In genomic region chr18:68438536-68438935, GRCh38 we compare ENCODE assay signal across 1 cellular context.
TF ChIP-seq lines count a peak whose summit lies in the region.

No MANE protein-coding gene starts in this region.

TF ChIP-seq in GM23338, 12 proteins besides CTCF, POLR2A, EP300 and RAD21:
- TF ChIP-seq, protein P1, sequence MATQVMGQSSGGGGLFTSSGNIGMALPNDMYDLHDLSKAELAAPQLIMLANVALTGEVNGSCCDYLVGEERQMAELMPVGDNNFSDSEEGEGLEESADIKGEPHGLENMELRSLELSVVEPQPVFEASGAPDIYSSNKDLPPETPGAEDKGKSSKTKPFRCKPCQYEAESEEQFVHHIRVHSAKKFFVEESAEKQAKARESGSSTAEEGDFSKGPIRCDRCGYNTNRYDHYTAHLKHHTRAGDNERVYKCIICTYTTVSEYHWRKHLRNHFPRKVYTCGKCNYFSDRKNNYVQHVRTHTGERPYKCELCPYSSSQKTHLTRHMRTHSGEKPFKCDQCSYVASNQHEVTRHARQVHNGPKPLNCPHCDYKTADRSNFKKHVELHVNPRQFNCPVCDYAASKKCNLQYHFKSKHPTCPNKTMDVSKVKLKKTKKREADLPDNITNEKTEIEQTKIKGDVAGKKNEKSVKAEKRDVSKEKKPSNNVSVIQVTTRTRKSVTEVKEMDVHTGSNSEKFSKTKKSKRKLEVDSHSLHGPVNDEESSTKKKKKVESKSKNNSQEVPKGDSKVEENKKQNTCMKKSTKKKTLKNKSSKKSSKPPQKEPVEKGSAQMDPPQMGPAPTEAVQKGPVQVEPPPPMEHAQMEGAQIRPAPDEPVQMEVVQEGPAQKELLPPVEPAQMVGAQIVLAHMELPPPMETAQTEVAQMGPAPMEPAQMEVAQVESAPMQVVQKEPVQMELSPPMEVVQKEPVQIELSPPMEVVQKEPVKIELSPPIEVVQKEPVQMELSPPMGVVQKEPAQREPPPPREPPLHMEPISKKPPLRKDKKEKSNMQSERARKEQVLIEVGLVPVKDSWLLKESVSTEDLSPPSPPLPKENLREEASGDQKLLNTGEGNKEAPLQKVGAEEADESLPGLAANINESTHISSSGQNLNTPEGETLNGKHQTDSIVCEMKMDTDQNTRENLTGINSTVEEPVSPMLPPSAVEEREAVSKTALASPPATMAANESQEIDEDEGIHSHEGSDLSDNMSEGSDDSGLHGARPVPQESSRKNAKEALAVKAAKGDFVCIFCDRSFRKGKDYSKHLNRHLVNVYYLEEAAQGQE (IDR thresholded peaks at IDR 0.05; ENCODE audit: unreplicated experiment): no peak
- TF ChIP-seq ETS1 (IDR thresholded peaks at IDR 0.05): no peak
